Comparison of ENCODE assay signal across 11 cellular contexts in genomic region chr19:6654347-6655310, GRCh38. TPM values are rescaled to one million over a fixed set of nuclear protein-coding genes. Genes with fewer than 3 reads are reported as not detected.
A peak's percentile ranks its signal among the peaks of the same experiment; 100 is the strongest.
DNase-seq lines count a peak whose midpoint lies in the region; FAIRE-seq and TF ChIP-seq lines count a peak whose summit lies in the region.
"Had no signal": no experiment of that assay in that cellular context is flagged by ENCODE, and none has a peak within 500 bp of the region (broad histone marks: within the 10 kb centered on the region; RNA-seq: fewer than 3 reads in every experiment).

No MANE protein-coding gene starts in this region.

- TF ChIP-seq RAD21 in SK-N-SH (IDR thresholded peaks at IDR 0.05; ENCODE audit: low read length) = no peak

- H3K9me3 ChIP-seq in SK-N-SH (no peaks in the 10 kb centered on the region), A673 (ENCODE audit: low read depth, low read length, poor library complexity, severe bottlenecking) (no peaks in the 10 kb centered on the region)

- peak overlapping the region; percentile 77 for H3K4me3 Mint-ChIP-seq in activated naive CD8-positive, alpha-beta T cell treated with anti-CD3 and anti-CD28 coated beads for 36 hours
- H3K4me3 Mint-ChIP-seq: nephron had no signal

- TF ChIP-seq CTCF in SK-N-SH (IDR thresholded peaks at IDR 0.05) = no peak
- TF ChIP-seq CTCF in A673 (conservative IDR thresholded peaks at IDR 0.05; ENCODE audit: low read depth, low read length) = no peak

- H3K36me3 Mint-ChIP-seq in activated naive CD8-positive, alpha-beta T cell treated with anti-CD3 and anti-CD28 coated beads for 36 hours = peaks cover 23% of the 10 kb centered on the region

- H3K4me2 ChIP-seq in SK-N-SH = no peak overlapping the region

- POLR2A ChIA-PET in SK-N-SH (lab: Yijun Ruan, JAX) (no interaction called here), A673 (lab: Charles Lee; ENCODE audit: low non-redundant PET) (interaction anchor here (0.7 kb wide), 1 partner anchor 124 kb away, joined by 3 read pairs; no protein-coding TSS in a partner anchor)

- 17% methylated on average over 14 of the region's 15 CpGs for WGBS in SK-N-SH (ENCODE audit: low lambda C conversion rate)

- peaks cover 57% of the 10 kb centered on the region for H3K4me1 Mint-ChIP-seq in activated naive CD8-positive, alpha-beta T cell treated with anti-CD3 and anti-CD28 coated beads for 36 hours
- H3K4me1 Mint-ChIP-seq: nephron had no signal

- no peaks in the 10 kb centered on the region for H3F3A ChIP-seq in SK-N-SH (replicated peaks; ENCODE audit: insufficient read depth)

- CTCF ChIA-PET in SK-N-SH (lab: Yijun Ruan, JAX) (interaction anchor here (1.6 kb wide), 1 partner anchor 209 kb away, joined by 6 read pairs; no protein-coding TSS in a partner anchor), A673 (lab: Charles Lee) (no interaction called here)

- no peak for DNase-seq in GM19239 (ENCODE audit: insufficient read length, low spot score)
- peak in 3 of 5 experiments; percentile 50 to 89 (median 67) for DNase-seq in T-helper 2 cell
- DNase-seq in activated naive CD8-positive, alpha-beta T cell treated with anti-CD3 and anti-CD28 coated beads for 36 hours = peak; percentile 80
- DNase-seq in stimulated activated CD8-positive, alpha-beta memory T cell treated with anti-CD3 and anti-CD28 coated beads, Interleukin-4, amount 100 ng/mL, for 24 hours (ENCODE audit: low read depth) = peak; percentile 50
- DNase-seq in SK-N-SH = no peak
- no peak for DNase-seq in A673 (ENCODE audit: low spot score)
- no peak for DNase-seq in caudate nucleus (lab: John Stamatoyannopoulos, UW)
- DNase-seq: effector CD8-positive, alpha-beta T cell; NCI-H1092 had no signal

- H3K36me3 ChIP-seq in SK-N-SH (replicated peaks in 1 of 2; ENCODE audit: control insufficient read depth in 1 of 2, insufficient read depth in 2 of 2, low read length in 1 of 2) (no peaks in the 10 kb centered on the region), A673 (ENCODE audit: insufficient read depth, low read length, poor library complexity, severe bottlenecking) (no peaks in the 10 kb centered on the region)

- no TSS peak for BruUV-seq in A673 (replicated peaks; lab: Mats Ljungman, UMichigan)

- no peak overlapping the region for H3K9ac ChIP-seq in SK-N-SH

- H3K9me2 ChIP-seq in SK-N-SH = no peaks in the 10 kb centered on the region

- FAIRE-seq in GM19239 (lab: Jason Lieb, UNC) = peak; percentile 90

- H3K27ac ChIP-seq in SK-N-SH (ENCODE audit: low read depth in 2 of 2, low read length in 1 of 2) = no peak overlapping the region
- H3K27ac ChIP-seq in A673 (ENCODE audit: low read depth, low read length, poor library complexity, severe bottlenecking) = no peak overlapping the region
- H3K27ac ChIP-seq in caudate nucleus (ENCODE audit: low read depth, low read length) = no peak overlapping the region

- no peaks in the 10 kb centered on the region for H3K79me2 ChIP-seq in SK-N-SH (ENCODE audit: insufficient read depth)

- H3K27me3 ChIP-seq in SK-N-SH (ENCODE audit: insufficient read depth) (peaks cover 67% of the 10 kb centered on the region), A673 (replicated peaks; ENCODE audit: insufficient read depth, low read depth, low read length, poor library complexity) (no peaks in the 10 kb centered on the region)

- intact Hi-C loops in A673 (cut with micrococcal nuclease; ENCODE audit: unreplicated experiment) = no loop called here

- H3K27ac Mint-ChIP-seq in activated naive CD8-positive, alpha-beta T cell treated with anti-CD3 and anti-CD28 coated beads for 36 hours = peak overlapping the region; percentile 99
- H3K27ac Mint-ChIP-seq: nephron had no signal

- no peak for TF ChIP-seq EP300 in SK-N-SH (IDR thresholded peaks at IDR 0.05; ENCODE audit: borderline replicate concordance in 1 of 2, low read depth in 1 of 2, low read length in 1 of 2)

- H3K27me3 Mint-ChIP-seq in activated naive CD8-positive, alpha-beta T cell treated with anti-CD3 and anti-CD28 coated beads for 36 hours = no peaks in the 10 kb centered on the region

- H4K20me1 ChIP-seq in SK-N-SH (ENCODE audit: insufficient read depth) = no peaks in the 10 kb centered on the region

- H3K4me3 ChIP-seq in SK-N-SH (ENCODE audit: low read depth in 2 of 2, low read length in 1 of 2) (no peak overlapping the region), A673 (ENCODE audit: low read depth, low read length, poor library complexity, severe bottlenecking) (no peak overlapping the region)

- H3K9me3 Mint-ChIP-seq in activated naive CD8-positive, alpha-beta T cell treated with anti-CD3 and anti-CD28 coated beads for 36 hours = peaks cover 2% of the 10 kb centered on the region

- H3K4me1 ChIP-seq in SK-N-SH (ENCODE audit: control insufficient read depth in 1 of 2, insufficient read depth in 2 of 2, low read depth in 1 of 2, low read length in 1 of 2) = no peaks in the 10 kb centered on the region
- no peaks in the 10 kb centered on the region for H3K4me1 ChIP-seq in A673 (ENCODE audit: insufficient read depth, low read length, poor library complexity, severe bottlenecking)

- no peak overlapping the region for H2AFZ ChIP-seq in SK-N-SH (ENCODE audit: low read depth)

TF ChIP-seq in SK-N-SH, 30 proteins besides CTCF, POLR2A, EP300 and RAD21:
- TF ChIP-seq MEF2A (IDR thresholded peaks at IDR 0.05; ENCODE audit: borderline replicate concordance, low read depth) (no peak), RFX5 (IDR thresholded peaks at IDR 0.05; ENCODE audit: low read length) (no peak), JUND (IDR thresholded peaks at IDR 0.05) (no peak), TEAD4 (IDR thresholded peaks at IDR 0.05; ENCODE audit: borderline replicate concordance, insufficient read depth) (no peak), PBX3 (IDR thresholded peaks at IDR 0.05) (no peak), TCF12 (IDR thresholded peaks at IDR 0.05) (no peak), CHD2 (IDR thresholded peaks at IDR 0.05; ENCODE audit: low read length, partially characterized antibody) (no peak)

RNA-seq across cellular contexts. Expression of gene TNFSF14, which starts 15.3 kb away (rescaled TPM):
- total RNA-seq in activated naive CD8-positive, alpha-beta T cell treated with anti-CD3 and anti-CD28 coated beads for 36 hours = 10 to 100 TPM; 68.0 to 72.8 TPM
- not detected in 2 replicates for polyA plus RNA-seq in SK-N-SH (2012; rRNA removed)
- not detected in 2 replicates for polyA plus RNA-seq in SK-N-SH (2012; cell fraction: cytosol; rRNA removed)
- not detected in 2 replicates for polyA plus RNA-seq in SK-N-SH (2012; cell fraction: nucleus; rRNA removed)
- not detected in 2 replicates for total RNA-seq in A673 (2021)
- total RNA-seq: Daoy had no signal

Comparison
In these comparisons a context has a peak if more than half of its experiments do, and no peak if none do; other contexts are left out.
1. DNase-seq: peak in T-helper 2 cell (3 of 5), activated naive CD8-positive, alpha-beta T cell treated with anti-CD3 and anti-CD28 coated beads for 36 hours (single experiment) and stimulated activated CD8-positive, alpha-beta memory T cell treated with anti-CD3 and anti-CD28 coated beads, Interleukin-4, amount 100 ng/mL, for 24 hours (single experiment); none in GM19239 (single experiment), SK-N-SH (single experiment), A673 (single experiment) and caudate nucleus (0 of 61).
2. RNA of gene TNFSF14, which starts 15.3 kb away (total RNA-seq): 68.0 to 72.8 TPM in activated naive CD8-positive, alpha-beta T cell treated with anti-CD3 and anti-CD28 coated beads for 36 hours; not detected in A673; every median in the first group is over 10 times any median in the second.